31 cellular contexts compared by ENCODE assay signal in genomic region chr11:104549019-104549418, GRCh38.
"Had no signal": no experiment of that assay in that cellular context is flagged by ENCODE, and none has a peak within 500 bp of the region (broad histone marks: within the 10 kb centered on the region; RNA-seq: fewer than 3 reads in every experiment).

No MANE protein-coding gene starts in this region.

- H3K4me3 Mint-ChIP-seq: activated B cell treated with CpG ODN at 0.5 μM for 24 hours; activated CD4-positive, alpha-beta T cell treated with anti-CD3 and anti-CD28 coated beads, Interleukin-2, amount 10 ng/mL, durations not matched to agents 7 days and 5 days; activated CD8-positive, alpha-beta T cell treated with anti-CD3 and anti-CD28 coated beads, Interleukin-2, amount 10 ng/mL, durations not matched to agents 7 days and 5 days; activated naive CD4-positive, alpha-beta T cell treated with anti-CD3 and anti-CD28 coated beads, Interleukin-2, amount 50 U/mL, for 24 hours; activated naive CD8-positive, alpha-beta T cell treated with anti-CD3 and anti-CD28 coated beads, Interleukin-2, amount 10 ng/mL, durations not matched to agents 7 days and 5 days; activated T-cell treated with anti-CD3 and anti-CD28 coated beads, Interleukin-2, amount 50 U/mL, for 24 hours had no signal

- ATAC-seq: activated CD8-positive, alpha-beta T cell treated with anti-CD3 and anti-CD28 coated beads, Interleukin-2, amount 10 ng/mL, durations not matched to agents 7 days and 5 days; PC-3; SK-N-SH treated with all-trans-retinoic acid at 6 μM for 48 hours had no signal

- H3K27me3 Mint-ChIP-seq: activated B cell treated with CpG ODN at 0.5 μM for 24 hours; activated T-cell treated with anti-CD3 and anti-CD28 coated beads, Interleukin-2, amount 50 U/mL, for 24 hours had no signal

- H3K36me3 Mint-ChIP-seq: activated naive CD4-positive, alpha-beta T cell treated with anti-CD3 and anti-CD28 coated beads, Interleukin-2, amount 50 U/mL, for 24 hours; activated naive CD8-positive, alpha-beta T cell treated with anti-CD3 and anti-CD28 coated beads, Interleukin-2, amount 10 ng/mL, durations not matched to agents 7 days and 5 days had no signal

- H3K4me2 ChIP-seq: KMS-11 had no signal

- H3K27me3 ChIP-seq: ascending aorta, cardiac muscle cell, Peyer's patch, SJSA1 had no signal

- H3K4me1 ChIP-seq: ascending aorta, Peyer's patch, SJSA1 had no signal

- H3K27ac Mint-ChIP-seq: activated B cell treated with CpG ODN at 0.5 μM for 24 hours; activated CD4-positive, alpha-beta T cell treated with anti-CD3 and anti-CD28 coated beads, Interleukin-2, amount 10 ng/mL, durations not matched to agents 7 days and 5 days; activated CD8-positive, alpha-beta T cell treated with anti-CD3 and anti-CD28 coated beads, Interleukin-2, amount 10 ng/mL, durations not matched to agents 7 days and 5 days; activated naive CD8-positive, alpha-beta T cell treated with anti-CD3 and anti-CD28 coated beads, Interleukin-2, amount 10 ng/mL, durations not matched to agents 7 days and 5 days; activated T-cell treated with anti-CD3 and anti-CD28 coated beads, Interleukin-2, amount 50 U/mL, for 24 hours; activated T-helper 2 cell treated with anti-CD3 and anti-CD28 coated beads, Interferon-gamma antibody, Interleukin-2, Interleukin-4, amounts not matched to agents 10 μg/mL and 5 μg/mL and 100 μg/mL, durations not matched to agents 14 hours and 24 hours and 36 hours had no signal

- H3K9me3 ChIP-seq: ascending aorta, Peyer's patch, SJSA1 had no signal

- H3K36me3 ChIP-seq: ascending aorta, cardiac muscle cell, Peyer's patch, SJSA1 had no signal

- H3K27ac ChIP-seq: ascending aorta, cardiac muscle cell, KMS-11, Peyer's patch, SJSA1, VCaP had no signal

- DNase-seq: activated B cell treated with CpG ODN at 0.5 μM for 24 hours; activated CD4-positive, alpha-beta T cell treated with anti-CD3 and anti-CD28 coated beads, Interleukin-2, amount 10 ng/mL, durations not matched to agents 7 days and 5 days; activated CD4-positive, alpha-beta T cell treated with anti-CD3 and anti-CD28 coated beads, Interleukin-2, amount 50 U/mL, for 48 hours; activated CD8-positive, alpha-beta T cell treated with anti-CD3 and anti-CD28 coated beads, Interleukin-2, amount 10 ng/mL, durations not matched to agents 7 days and 5 days; activated gamma-delta T cell; activated naive CD4-positive, alpha-beta T cell treated with Interleukin-2 at 50 U/mL for 16 hours; activated naive CD8-positive, alpha-beta T cell treated with anti-CD3 and anti-CD28 coated beads, Interleukin-2, amount 10 ng/mL, durations not matched to agents 7 days and 5 days; activated T-cell treated with anti-CD3 and anti-CD28 coated beads, Interleukin-2, amount 50 U/mL, for 24 hours; amygdala; NCI-H1048; NCI-H1105 treated with DMSO at 0.1 percent for 48 hours; NCI-H1436; NCI-H1694; NCI-H1930; NCI-H2081 treated with DMSO at 0.1 percent for 48 hours; NCI-H345; NCI-H524 treated with DMSO at 0.1 percent for 48 hours; NK-92 treated with Interleukin-12 subunit alpha and Interleukin-12 subunit beta, amount 100 ng/mL, for 24 hours; PC-3; Peyer's patch; RPMI8226; SHP77 treated with DMSO at 0.1 percent for 48 hours; T-helper 9 cell had no signal

- H3K9me3 Mint-ChIP-seq: activated B cell treated with CpG ODN at 0.5 μM for 24 hours; activated CD4-positive, alpha-beta T cell treated with anti-CD3 and anti-CD28 coated beads, Interleukin-2, amount 10 ng/mL, durations not matched to agents 7 days and 5 days; activated naive CD4-positive, alpha-beta T cell treated with anti-CD3 and anti-CD28 coated beads, Interleukin-2, amount 50 U/mL, for 24 hours; activated naive CD8-positive, alpha-beta T cell treated with anti-CD3 and anti-CD28 coated beads, Interleukin-2, amount 10 ng/mL, durations not matched to agents 7 days and 5 days; activated T-cell treated with anti-CD3 and anti-CD28 coated beads, Interleukin-2, amount 50 U/mL, for 24 hours; activated T-helper 2 cell treated with anti-CD3 and anti-CD28 coated beads, Interferon-gamma antibody, Interleukin-2, Interleukin-4, amounts not matched to agents 10 μg/mL and 5 μg/mL and 100 μg/mL, durations not matched to agents 14 hours and 24 hours and 36 hours had no signal

- H3K4me3 ChIP-seq: ascending aorta, cardiac muscle cell, Peyer's patch, SJSA1 had no signal

- H3K4me1 Mint-ChIP-seq: activated B cell treated with CpG ODN at 0.5 μM for 24 hours; activated CD4-positive, alpha-beta T cell treated with anti-CD3 and anti-CD28 coated beads, Interleukin-2, amount 10 ng/mL, durations not matched to agents 7 days and 5 days; activated naive CD8-positive, alpha-beta T cell treated with anti-CD3 and anti-CD28 coated beads, Interleukin-2, amount 10 ng/mL, durations not matched to agents 7 days and 5 days had no signal

- H3K9ac ChIP-seq: KMS-11 had no signal
